16 cellular contexts compared by ENCODE assay signal in the genomic region with DNA sequence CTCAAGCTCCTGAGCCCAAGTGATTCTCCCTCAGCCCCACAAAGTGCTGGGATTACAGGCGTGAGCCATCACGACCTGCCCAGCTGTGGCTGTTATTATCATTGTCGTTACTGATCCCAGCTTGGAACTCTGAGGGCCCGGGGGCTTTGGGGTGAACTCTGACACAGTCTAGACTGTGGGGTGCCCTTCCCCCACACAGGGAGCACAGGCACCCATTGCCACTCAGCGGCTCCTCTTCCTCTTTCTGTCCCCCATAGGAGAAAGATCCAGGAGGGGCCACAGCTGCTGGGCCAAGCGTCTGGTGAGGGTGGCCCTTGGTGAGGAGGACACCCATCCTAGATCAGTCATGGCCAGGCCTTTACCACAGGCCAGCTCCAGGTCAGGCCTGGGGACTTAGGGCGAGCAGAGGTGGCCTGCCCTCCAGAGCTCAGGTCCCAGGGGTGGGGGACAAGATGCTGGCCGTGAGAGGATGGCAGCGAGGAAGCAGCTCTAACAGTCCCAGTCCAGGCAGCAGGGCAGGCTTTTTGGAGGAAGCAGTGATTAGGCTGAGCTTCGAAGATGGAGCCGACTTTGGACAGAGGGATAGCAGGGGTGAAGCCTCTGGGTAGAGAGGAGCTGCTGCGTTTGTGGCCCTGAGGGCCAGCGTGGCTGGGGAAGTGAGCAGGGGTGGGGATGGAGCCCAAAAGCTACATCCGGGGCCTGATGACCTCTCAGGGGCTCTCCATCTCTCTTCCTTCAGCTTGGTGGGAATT. TPM values are rescaled to one million over a fixed set of nuclear protein-coding genes. Genes with fewer than 3 reads are reported as not detected.
DNase-seq lines count a peak whose midpoint lies in the region; ATAC-seq and TF ChIP-seq lines count a peak whose summit lies in the region.
"Had no signal": no experiment of that assay in that cellular context is flagged by ENCODE, and none has a peak within 500 bp of the region (broad histone marks: within the 10 kb centered on the region; RNA-seq: fewer than 3 reads in every experiment).

No MANE protein-coding gene starts in this region.

- peaks cover 0 to 1% of the 10 kb centered on the region in 2 donors for H3K27me3 Mint-ChIP-seq in CD4-positive, alpha-beta memory T cell
- H3K27me3 Mint-ChIP-seq in activated CD4-positive, alpha-beta memory T cell treated with anti-CD3 and anti-CD28 coated beads, Interleukin-2, amount 10 ng/mL, durations not matched to agents 7 days and 5 days, result no peaks in the 10 kb centered on the region
- H3K27me3 Mint-ChIP-seq in naive thymus-derived CD4-positive, alpha-beta T cell, result no peaks in the 10 kb centered on the region
- H3K27me3 Mint-ChIP-seq: central memory CD8-positive, alpha-beta T cell had no signal

- DNase-seq in NCI-H82 (lab: John Stamatoyannopoulos, UW) (peak; percentile 60), NCI-H82 treated with DMSO at 0.1 percent for 48 hours (lab: John Stamatoyannopoulos, UW; ENCODE audit: unreplicated experiment) (no peak), NCI-H2196 treated with DMSO at 0.1 percent for 48 hours (lab: John Stamatoyannopoulos, UW; ENCODE audit: unreplicated experiment) (no peak), GM20000 (ENCODE audit: low spot score) (no peak)
- no peak for DNase-seq in CD4-positive, alpha-beta memory T cell
- no peak for DNase-seq in activated CD4-positive, alpha-beta memory T cell treated with anti-CD3 and anti-CD28 coated beads, Interleukin-2, amount 10 ng/mL, durations not matched to agents 7 days and 5 days
- no peak for DNase-seq in naive thymus-derived CD4-positive, alpha-beta T cell
- DNase-seq: 8988T, mucosa of descending colon, NCI-H187, NCI-H526 treated with DMSO at 0.1 percent for 48 hours, tibial artery had no signal

- peaks cover 0 to 3% (median 0%) of the 10 kb centered on the region in 8 donors for H3K9me3 Mint-ChIP-seq in CD4-positive, alpha-beta memory T cell
- no peaks in the 10 kb centered on the region for H3K9me3 Mint-ChIP-seq in activated CD4-positive, alpha-beta memory T cell treated with anti-CD3 and anti-CD28 coated beads, Interleukin-2, amount 10 ng/mL, durations not matched to agents 7 days and 5 days
- H3K9me3 Mint-ChIP-seq in naive thymus-derived CD4-positive, alpha-beta T cell, result peaks cover 0 to 6% (median 0%) of the 10 kb centered on the region in 11 donors
- H3K9me3 Mint-ChIP-seq: central memory CD8-positive, alpha-beta T cell had no signal

- TF ChIP-seq CTCF in GM20000 (IDR thresholded peaks at IDR 0.05; ENCODE audit: extremely low read depth, missing control alignments), result no peak

- peaks cover 0 to under 1% of the 10 kb centered on the region in 2 donors for H3K36me3 Mint-ChIP-seq in CD4-positive, alpha-beta memory T cell
- H3K36me3 Mint-ChIP-seq in activated CD4-positive, alpha-beta memory T cell treated with anti-CD3 and anti-CD28 coated beads, Interleukin-2, amount 10 ng/mL, durations not matched to agents 7 days and 5 days (ENCODE audit: low read depth), result no peaks in the 10 kb centered on the region
- peaks cover 0 to 2% (median 0%) of the 10 kb centered on the region in 5 donors for H3K36me3 Mint-ChIP-seq in naive thymus-derived CD4-positive, alpha-beta T cell

- POLR2A ChIA-PET in CD4-positive, alpha-beta memory T cell (lab: Charles Lee; ENCODE audit: partially characterized antibody), result interaction anchor here (0.8 to 1.5 kb wide), 3 partner anchors 58 to 131 kb away, joined by 3 to 5 read pairs (median 3); no protein-coding TSS in a partner anchor
- POLR2A ChIA-PET in activated CD4-positive, alpha-beta memory T cell treated with anti-CD3 and anti-CD28 coated beads, Interleukin-2, amount 10 ng/mL, durations not matched to agents 7 days and 5 days (lab: Charles Lee), result interaction anchor here (1.3 to 2.7 kb wide), 3 partner anchors 33 to 129 kb away, joined by 3 to 8 read pairs (median 5); partner anchors contain the start of gene TMC8
- POLR2A ChIA-PET in naive thymus-derived CD4-positive, alpha-beta T cell (lab: Charles Lee), result interaction anchor here (0.6 to 2.5 kb wide), 9 partner anchors 14 to 298 kb away, joined by 3 to 9 read pairs (median 6); partner anchors contain the start of gene TNRC6C

- H3K27ac Mint-ChIP-seq in CD4-positive, alpha-beta memory T cell, result peak overlapping the region; percentile 36 to 87 (median 73)
- H3K27ac Mint-ChIP-seq in activated CD4-positive, alpha-beta memory T cell treated with anti-CD3 and anti-CD28 coated beads, Interleukin-2, amount 10 ng/mL, durations not matched to agents 7 days and 5 days, result peak overlapping the region; percentile 44
- peak overlapping the region; percentile 69 to 99 (median 98) for H3K27ac Mint-ChIP-seq in naive thymus-derived CD4-positive, alpha-beta T cell

- H3K36me3 ChIP-seq in CD4-positive, alpha-beta memory T cell (ENCODE audit: insufficient read depth, low read length), result no peaks in the 10 kb centered on the region
- H3K36me3 ChIP-seq in naive thymus-derived CD4-positive, alpha-beta T cell (ENCODE audit: control insufficient read depth in 2 of 3, insufficient read depth in 3 of 3, low read length in 3 of 3), result no peaks in the 10 kb centered on the region
- H3K36me3 ChIP-seq: tibial artery had no signal

- ATAC-seq in naive thymus-derived CD4-positive, alpha-beta T cell, result no peak
- no peak for ATAC-seq in GM21737 (IDR thresholded peaks at IDR 0.05; ENCODE audit: unreplicated experiment)
- ATAC-seq: mucosa of descending colon had no signal

- CTCF ChIA-PET in CD4-positive, alpha-beta memory T cell (lab: Charles Lee; ENCODE audit: partially characterized antibody), result interaction anchor here (1.0 to 2.0 kb wide), 4 partner anchors 9 to 166 kb away, joined by 3 to 11 read pairs (median 6); no protein-coding TSS in a partner anchor
- CTCF ChIA-PET in activated CD4-positive, alpha-beta memory T cell treated with anti-CD3 and anti-CD28 coated beads, Interleukin-2, amount 10 ng/mL, durations not matched to agents 7 days and 5 days (lab: Charles Lee), result no interaction called here
- CTCF ChIA-PET in naive thymus-derived CD4-positive, alpha-beta T cell (lab: Charles Lee), result interaction anchor here (0.9 to 1.2 kb wide), 4 partner anchors 14 to 140 kb away, joined by 3 to 4 read pairs (median 4); no protein-coding TSS in a partner anchor

- intact Hi-C loops in CD4-positive, alpha-beta memory T cell (cut with micrococcal nuclease), result no loop called here
- intact Hi-C loops in naive thymus-derived CD4-positive, alpha-beta T cell (cut with micrococcal nuclease), result loop anchor here (10.0 kb wide), 3 partner anchors 371 to 1779 kb away; partner anchors contain the start of genes CCDC40 (in 1 of the 2), TBC1D16 (in 1 of the 2) and USP36 (in 1 of the 2)

- H3K9me3 ChIP-seq in CD4-positive, alpha-beta memory T cell (ENCODE audit: control insufficient read depth in 1 of 2, low read length in 2 of 2), result no peaks in the 10 kb centered on the region
- H3K9me3 ChIP-seq in naive thymus-derived CD4-positive, alpha-beta T cell (ENCODE audit: control insufficient read depth in 2 of 3, low read length in 3 of 3), result no peaks in the 10 kb centered on the region
- H3K9me3 ChIP-seq: mucosa of descending colon, tibial artery had no signal

- peaks cover 91% of the 10 kb centered on the region for H3K4me1 ChIP-seq in CD4-positive, alpha-beta memory T cell (ENCODE audit: insufficient read depth, low read length)
- H3K4me1 ChIP-seq in naive thymus-derived CD4-positive, alpha-beta T cell (ENCODE audit: control insufficient read depth in 2 of 2, insufficient read depth in 2 of 2, low read length in 2 of 2), result peaks cover 37 to 82% of the 10 kb centered on the region in 2 donors

- no peak overlapping the region for H3K4me3 ChIP-seq in CD4-positive, alpha-beta memory T cell (ENCODE audit: low read length in 2 of 2)
- no peak overlapping the region for H3K4me3 ChIP-seq in naive thymus-derived CD4-positive, alpha-beta T cell (ENCODE audit: low read length)
- H3K4me3 ChIP-seq: mucosa of descending colon, tibial artery had no signal

- peak overlapping the region in 2 of 8 donors; percentile 31 to 65 for H3K4me3 Mint-ChIP-seq in CD4-positive, alpha-beta memory T cell
- H3K4me3 Mint-ChIP-seq in activated CD4-positive, alpha-beta memory T cell treated with anti-CD3 and anti-CD28 coated beads, Interleukin-2, amount 10 ng/mL, durations not matched to agents 7 days and 5 days, result no peak overlapping the region
- H3K4me3 Mint-ChIP-seq in naive thymus-derived CD4-positive, alpha-beta T cell, result peak overlapping the region in 9 of 10 donors; percentile 19 to 96 (median 55)

- no peak overlapping the region for H3K27ac ChIP-seq in CD4-positive, alpha-beta memory T cell (ENCODE audit: low read depth, low read length)
- peak overlapping the region; percentile 93 for H3K27ac ChIP-seq in naive thymus-derived CD4-positive, alpha-beta T cell (ENCODE audit: low read depth, low read length)
- H3K27ac ChIP-seq: RWPE1, tibial artery had no signal

- no peaks in the 10 kb centered on the region for H3K27me3 ChIP-seq in CD4-positive, alpha-beta memory T cell (ENCODE audit: insufficient read depth, low read length)
- no peaks in the 10 kb centered on the region for H3K27me3 ChIP-seq in naive thymus-derived CD4-positive, alpha-beta T cell (ENCODE audit: control insufficient read depth in 2 of 2, insufficient read depth in 2 of 2, low read length in 2 of 2)

- peaks cover 38 to 82% (median 66%) of the 10 kb centered on the region in 4 donors for H3K4me1 Mint-ChIP-seq in CD4-positive, alpha-beta memory T cell
- H3K4me1 Mint-ChIP-seq in activated CD4-positive, alpha-beta memory T cell treated with anti-CD3 and anti-CD28 coated beads, Interleukin-2, amount 10 ng/mL, durations not matched to agents 7 days and 5 days, result peaks cover 74% of the 10 kb centered on the region
- H3K4me1 Mint-ChIP-seq in naive thymus-derived CD4-positive, alpha-beta T cell, result peaks cover 46 to 83% (median 80%) of the 10 kb centered on the region in 7 donors

RNA-seq across cellular contexts. Expression of gene TMEM235, which starts 24.7 kb away (rescaled TPM):
- not detected for total RNA-seq in CD4-positive, alpha-beta memory T cell
- polyA plus RNA-seq in CD4-positive, alpha-beta memory T cell, result not detected
- total RNA-seq in activated CD4-positive, alpha-beta memory T cell treated with anti-CD3 and anti-CD28 coated beads, Interleukin-2, amount 10 ng/mL, durations not matched to agents 7 days and 5 days, result not detected
- total RNA-seq in naive thymus-derived CD4-positive, alpha-beta T cell, result not detected
- polyA plus RNA-seq in naive thymus-derived CD4-positive, alpha-beta T cell, result not detected
- total RNA-seq: frontal cortex, mucosa of descending colon had no signal

RNA-seq across cellular contexts. Expression of gene BIRC5, which starts 42.1 kb away (rescaled TPM):
- total RNA-seq in CD4-positive, alpha-beta memory T cell, result under 1 TPM in 1 of 2 experiments, not detected in 1; 0.32 TPM
- under 1 TPM in 1 of 2 donors, not detected in 1; 0.18 TPM for polyA plus RNA-seq in CD4-positive, alpha-beta memory T cell
- 10 to 100 TPM; 86.1 to 86.5 TPM for total RNA-seq in activated CD4-positive, alpha-beta memory T cell treated with anti-CD3 and anti-CD28 coated beads, Interleukin-2, amount 10 ng/mL, durations not matched to agents 7 days and 5 days
- 10 to 100 TPM in 1 of 5 experiments, not detected in 4; 49.0 TPM for total RNA-seq in naive thymus-derived CD4-positive, alpha-beta T cell
- not detected for polyA plus RNA-seq in naive thymus-derived CD4-positive, alpha-beta T cell

Comparison
In these comparisons a context has a peak if more than half of its experiments do, and no peak if none do; other contexts are left out.
1. H3K27ac Mint-ChIP-seq: peak in every context shown above with its lines; median percentile 98 in naive thymus-derived CD4-positive, alpha-beta T cell; 73 in CD4-positive, alpha-beta memory T cell; 44 in activated CD4-positive, alpha-beta memory T cell treated with anti-CD3 and anti-CD28 coated beads, Interleukin-2, amount 10 ng/mL, durations not matched to agents 7 days and 5 days.